In the genomic region with DNA sequence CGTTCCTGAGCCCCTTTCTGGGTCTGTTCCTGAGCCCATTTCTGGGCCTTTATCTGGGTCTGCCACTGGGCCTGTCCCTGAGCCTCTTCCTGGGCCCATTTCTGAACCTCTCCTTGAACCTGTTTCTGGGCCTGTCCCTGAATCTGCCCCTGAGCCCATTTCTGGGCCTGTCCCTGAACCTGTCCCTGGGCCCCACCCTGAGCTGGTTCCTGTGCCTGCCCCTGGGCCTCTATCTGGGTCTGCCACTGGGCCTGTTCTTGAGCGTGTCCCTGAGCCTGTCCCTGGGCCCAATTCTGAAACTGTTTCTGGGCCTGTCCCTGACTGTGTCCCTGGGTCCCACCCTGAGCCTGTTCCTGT, we compare ENCODE assay signal across 18 cellular contexts. TPM values are rescaled to one million over a fixed set of nuclear protein-coding genes. Genes with fewer than 3 reads are reported as not detected.
A peak's percentile ranks its signal among the peaks of the same experiment; 100 is the strongest.
DNase-seq lines count a peak whose midpoint lies in the region; ATAC-seq, FAIRE-seq and TF ChIP-seq lines count a peak whose summit lies in the region.
"Had no signal": no experiment of that assay in that cellular context is flagged by ENCODE, and none has a peak within 500 bp of the region (broad histone marks: within the 10 kb centered on the region; RNA-seq: fewer than 3 reads in every experiment).

No MANE protein-coding gene starts in this region.

- intact Hi-C loops in cardiac septum (cut with DNase I) (no loop called here), Right ventricle myocardium superior (cut with DNase I) (no loop called here), HepG2 (cut with micrococcal nuclease; ENCODE audit: unreplicated experiment) (no loop called here)
- intact Hi-C loops in activated naive CD4-positive, alpha-beta T cell treated with anti-CD3 and anti-CD28 coated beads for 36 hours (cut with micrococcal nuclease): no loop called here

- no peak overlapping the region for H3K4me3 Mint-ChIP-seq in activated naive CD4-positive, alpha-beta T cell treated with anti-CD3 and anti-CD28 coated beads for 36 hours

- H3K27me3 Mint-ChIP-seq in activated naive CD4-positive, alpha-beta T cell treated with anti-CD3 and anti-CD28 coated beads for 36 hours (ENCODE audit: low read depth): no peaks in the 10 kb centered on the region

- no peaks in the 10 kb centered on the region for H3K79me2 ChIP-seq in HepG2 (ENCODE audit: insufficient read depth, low read length)

- TF ChIP-seq EP300 in HepG2 (IDR thresholded peaks at IDR 0.05; ENCODE audit: low read depth in 2 of 2, low read length in 2 of 2) (no peak), HepG2 (CRISPR knock-in tag; IDR thresholded peaks at IDR 0.05; ENCODE audit: borderline replicate concordance) (no peak), tibial nerve (IDR thresholded peaks at IDR 0.05) (no peak)

- H3K4me1 Mint-ChIP-seq in activated naive CD4-positive, alpha-beta T cell treated with anti-CD3 and anti-CD28 coated beads for 36 hours (ENCODE audit: low read depth): no peaks in the 10 kb centered on the region

- H3K4me3 ChIP-seq in HepG2 (replicated peaks in 1 of 3; ENCODE audit: insufficient read depth in 1 of 3, low read depth in 2 of 3, low read length in 3 of 3) (peak overlapping the region in 1 of 3 experiments; percentile 59; a peak in 1 of 6 replicates), tibial nerve (no peak overlapping the region)

- H3K36me3 ChIP-seq in HepG2 (replicated peaks in 1 of 2; ENCODE audit: control insufficient read depth in 1 of 2, insufficient read depth in 2 of 2, low read length in 2 of 2) (no peaks in the 10 kb centered on the region), tibial nerve (no peaks in the 10 kb centered on the region)

- FAIRE-seq in HepG2 (lab: Jason Lieb, UNC): no peak

- H3K9me3 ChIP-seq in HepG2 (ENCODE audit: low read length) (no peaks in the 10 kb centered on the region), tibial nerve (no peaks in the 10 kb centered on the region)

- H3K4me2 ChIP-seq in HepG2 (ENCODE audit: low read depth, low read length): peak overlapping the region; percentile 76; the same call in 1 of the 2 replicates
- H3K4me2 ChIP-seq: KMS-11 had no signal

- no peak overlapping the region for H3K9ac ChIP-seq in HepG2 (ENCODE audit: insufficient read depth, low read depth, low read length)
- H3K9ac ChIP-seq: KMS-11 had no signal

- H3K4me1 ChIP-seq in HepG2 (ENCODE audit: insufficient read depth, low read length) (peaks cover 57% of the 10 kb centered on the region), tibial nerve (no peaks in the 10 kb centered on the region)

- BruUV-seq in HepG2 (replicated peaks; lab: Mats Ljungman, UMichigan): no TSS peak

- no peaks in the 10 kb centered on the region for H4K20me1 ChIP-seq in HepG2 (ENCODE audit: insufficient read depth, low read length)

- H3K27ac ChIP-seq in HepG2 (ENCODE audit: extremely low read length, insufficient read depth, low read length): no peak overlapping the region
- peak overlapping the region in 3 of 4 donors; percentile 36 to 82 (median 53) for H3K27ac ChIP-seq in tibial nerve
- H3K27ac ChIP-seq: KMS-11 had no signal

- no peaks in the 10 kb centered on the region for H3K36me3 Mint-ChIP-seq in activated naive CD4-positive, alpha-beta T cell treated with anti-CD3 and anti-CD28 coated beads for 36 hours (ENCODE audit: low read depth)

- no peak for TF ChIP-seq RAD21 in HepG2 (CRISPR knock-in tag; IDR thresholded peaks at IDR 0.05)

- POLR2A ChIA-PET in HepG2 (lab: Yijun Ruan, JAX): no interaction called here

- CTCF ChIA-PET in HepG2 (lab: Yijun Ruan, JAX; ENCODE audit: low intra/inter-chr PET ratio, low total read pairs): interaction anchor here (1.2 kb wide), 1 partner anchor 47 kb away, joined by 3 read pairs; no protein-coding TSS in a partner anchor
- CTCF ChIA-PET in activated naive CD4-positive, alpha-beta T cell treated with anti-CD3 and anti-CD28 coated beads for 36 hours (lab: Charles Lee): no interaction called here

- TF ChIP-seq CTCF in HepG2 (CRISPR knock-in tag; IDR thresholded peaks at IDR 0.05) (no peak), tibial nerve (IDR thresholded peaks at IDR 0.05) (no peak)

- TF ChIP-seq POLR2A in HepG2 (IDR thresholded peaks at IDR 0.05; ENCODE audit: insufficient read depth in 1 of 2, low read depth in 2 of 2, low read length in 2 of 2) (no peak), tibial nerve (IDR thresholded peaks at IDR 0.05) (no peak)

- H2AFZ ChIP-seq in HepG2 (ENCODE audit: low read length): no peak overlapping the region

- H3K27me3 ChIP-seq in HepG2 (ENCODE audit: control insufficient read depth in 1 of 2, insufficient read depth in 2 of 2, low read length in 2 of 2) (peaks cover 17 to 92% of the 10 kb centered on the region in 2 experiments), tibial nerve (peaks cover 0 to 34% of the 10 kb centered on the region in 2 donors)

- ATAC-seq in Right ventricle myocardium superior (ENCODE audit: poor library complexity) (no peak), HepG2 (peak; percentile 3), HG02588 (IDR thresholded peaks at IDR 0.05; ENCODE audit: unreplicated experiment) (no peak)

- no peak overlapping the region for H3K27ac Mint-ChIP-seq in activated naive CD4-positive, alpha-beta T cell treated with anti-CD3 and anti-CD28 coated beads for 36 hours

- WGBS in HepG2 (ENCODE audit: low lambda C conversion rate): 55% methylated on average over 2 of the region's 2 CpGs
- WGBS in tibial nerve, 2 donors: 95% methylated on average over 2 of the region's 2 CpGs

- peak; percentile 71 for DNase-seq in cardiac septum (ENCODE audit: low spot score)
- no peak for DNase-seq in Right ventricle myocardium superior
- DNase-seq in ecto neural progenitor cell (ENCODE audit: low spot score): peak; percentile 41
- DNase-seq in HepG2 (ENCODE audit: low spot score): no peak
- peak in 1 of 2 donors; percentile 7 for DNase-seq in tibial nerve (ENCODE audit: low spot score in 2 of 2)
- DNase-seq in activated naive CD4-positive, alpha-beta T cell treated with anti-CD3 and anti-CD28 coated beads for 36 hours: no peak
- DNase-seq: AML-193, DMS 273 treated with DMSO at 0.1 percent for 48 hours, DND-41, NCI-H1417, NCI-H187, NCI-H2107, NCI-H510A, NCI-H82, OCI-M1, SHP77 treated with DMSO at 0.1 percent for 48 hours had no signal

- no peaks in the 10 kb centered on the region for H3K9me3 Mint-ChIP-seq in activated naive CD4-positive, alpha-beta T cell treated with anti-CD3 and anti-CD28 coated beads for 36 hours

- in situ Hi-C loops in HepG2 (cut with HindIII; ENCODE audit: extremely low pct_ligation_motif_present, low pct_unique_long_range_greater_than_20kb): no loop called here

RNA-seq across cellular contexts. Expression of a gene that starts 40.4 kb away (rescaled TPM):
- total RNA-seq in cardiac septum (0.70 TPM), Right ventricle myocardium superior (1.1 TPM), HepG2 (2016; rRNA removed; fragmentation: Illumina TruSeq; extraction: Trizol) (30.3 and 30.8 TPM in 2 replicates), tibial nerve (10 to 100 TPM in 2 of 4 donors, 1 to 10 TPM in 2; 9.0 to 19.2 (median 9.9) TPM)
- 17.7 and 18.0 TPM in 2 replicates for total RNA-seq in HepG2 (2016; cell fraction: cytosol; rRNA removed; fragmentation: Illumina TruSeq; extraction: Trizol; ENCODE audit: low read depth)
- 26.5 and 33.7 TPM in 2 replicates for total RNA-seq in HepG2 (2016; cell fraction: insoluble cytoplasmic fraction; rRNA removed; fragmentation: Illumina TruSeq; extraction: Trizol)
- 27.8 and 29.0 TPM in 2 replicates for total RNA-seq in HepG2 (2016; cell fraction: membrane; rRNA removed; fragmentation: Illumina TruSeq; extraction: Trizol)
- total RNA-seq in HepG2 (2016; cell fraction: nucleus; rRNA removed; fragmentation: Illumina TruSeq; extraction: Trizol): 23.1 and 27.9 TPM in 2 replicates
- polyA plus RNA-seq in HepG2 (2011; rRNA removed): 40.5 and 40.6 TPM in 2 replicates
- 37.5 and 37.6 TPM in 2 replicates for polyA plus RNA-seq in HepG2 (2011; cell fraction: cytosol; rRNA removed)
- polyA plus RNA-seq in HepG2 (2011; cell fraction: nucleus; rRNA removed): 59.1 and 60.0 TPM in 2 replicates
- polyA plus RNA-seq in HepG2 (2012): 34.3 and 37.7 TPM in 2 replicates
- polyA plus RNA-seq in HepG2 (2016; cell fraction: cytosol; fragmentation: Illumina TruSeq; extraction: Trizol; ENCODE audit: low read depth): 20.4 and 24.5 TPM in 2 replicates
- 35.9 and 37.1 TPM in 2 replicates for polyA plus RNA-seq in HepG2 (2016; cell fraction: insoluble cytoplasmic fraction; fragmentation: Illumina TruSeq; extraction: Trizol; ENCODE audit: low read depth)
- 24.9 and 27.8 TPM in 2 replicates for polyA plus RNA-seq in HepG2 (2016; cell fraction: membrane; fragmentation: Illumina TruSeq; extraction: Trizol; ENCODE audit: low read depth)
- polyA plus RNA-seq in HepG2 (2016; cell fraction: nucleus; fragmentation: Illumina TruSeq; extraction: Trizol; ENCODE audit: insufficient read depth, low read depth): 54.4 and 56.0 TPM in 2 replicates
- 6.8 and 20.0 TPM in 2 replicates for polyA minus RNA-seq in HepG2 (2011; rRNA and poly(A)+ RNA removed; ENCODE audit: low replicate concordance)
- polyA minus RNA-seq in HepG2 (2011; cell fraction: cytosol; rRNA and poly(A)+ RNA removed): 21.8 and 23.7 TPM in 2 replicates
- polyA minus RNA-seq in HepG2 (2011; cell fraction: nucleus; rRNA and poly(A)+ RNA removed): 23.2 and 26.8 TPM in 2 replicates
- under 1 TPM; 0.44 to 0.45 TPM for total RNA-seq in activated naive CD4-positive, alpha-beta T cell treated with anti-CD3 and anti-CD28 coated beads for 36 hours

RNA-seq across cellular contexts. Expression of a gene that starts 48.9 kb away (rescaled TPM):
- 480 TPM for total RNA-seq in cardiac septum
- 506 TPM for total RNA-seq in Right ventricle myocardium superior
- total RNA-seq in HepG2 (2016; rRNA removed; fragmentation: Illumina TruSeq; extraction: Trizol): 0.34 and 0.40 TPM in 2 replicates
- 0.18 and 0.30 TPM in 2 replicates for total RNA-seq in HepG2 (2016; cell fraction: cytosol; rRNA removed; fragmentation: Illumina TruSeq; extraction: Trizol; ENCODE audit: low read depth)
- total RNA-seq in HepG2 (2016; cell fraction: insoluble cytoplasmic fraction; rRNA removed; fragmentation: Illumina TruSeq; extraction: Trizol): 0.37 and 0.50 TPM in 2 replicates
- total RNA-seq in HepG2 (2016; cell fraction: membrane; rRNA removed; fragmentation: Illumina TruSeq; extraction: Trizol): 0.62 TPM in 2 replicates
- 0.44 and 0.68 TPM in 2 replicates for total RNA-seq in HepG2 (2016; cell fraction: nucleus; rRNA removed; fragmentation: Illumina TruSeq; extraction: Trizol)
- 0.34 and 0.65 TPM in 2 replicates for polyA plus RNA-seq in HepG2 (2011; rRNA removed)
- 0.48 and 0.72 TPM in 2 replicates for polyA plus RNA-seq in HepG2 (2011; cell fraction: cytosol; rRNA removed)
- 0.47 and 0.61 TPM in 2 replicates for polyA plus RNA-seq in HepG2 (2011; cell fraction: nucleus; rRNA removed)
- polyA plus RNA-seq in HepG2 (2012): 0.56 and 0.63 TPM in 2 replicates
- polyA plus RNA-seq in HepG2 (2016; cell fraction: cytosol; fragmentation: Illumina TruSeq; extraction: Trizol; ENCODE audit: low read depth): 0.46 and 0.52 TPM in 2 replicates
- polyA plus RNA-seq in HepG2 (2016; cell fraction: insoluble cytoplasmic fraction; fragmentation: Illumina TruSeq; extraction: Trizol; ENCODE audit: low read depth): 0.41 and 0.65 TPM in 2 replicates
- 0.74 and 1.2 TPM in 2 replicates for polyA plus RNA-seq in HepG2 (2016; cell fraction: membrane; fragmentation: Illumina TruSeq; extraction: Trizol; ENCODE audit: low read depth)
- polyA plus RNA-seq in HepG2 (2016; cell fraction: nucleus; fragmentation: Illumina TruSeq; extraction: Trizol; ENCODE audit: insufficient read depth, low read depth): 1.1 and 1.6 TPM in 2 replicates
- 0.66 and 3.3 TPM in 2 replicates for polyA minus RNA-seq in HepG2 (2011; rRNA and poly(A)+ RNA removed; ENCODE audit: low replicate concordance)
- polyA minus RNA-seq in HepG2 (2011; cell fraction: cytosol; rRNA and poly(A)+ RNA removed): 0.30 TPM in 1 of 2 replicates, not detected in the other
- 0.64 and 0.87 TPM in 2 replicates for polyA minus RNA-seq in HepG2 (2011; cell fraction: nucleus; rRNA and poly(A)+ RNA removed)
- 10 to 100 TPM in 2 of 4 donors, 1 to 10 TPM in 2; 6.9 to 15.5 (median 12.6) TPM for total RNA-seq in tibial nerve
- under 1 TPM; 0.10 to 0.57 TPM for total RNA-seq in activated naive CD4-positive, alpha-beta T cell treated with anti-CD3 and anti-CD28 coated beads for 36 hours

Comparison
In these comparisons a context has a peak if more than half of its experiments do, and no peak if none do; other contexts are left out.
1. DNase-seq: peak in cardiac septum (single experiment) and ecto neural progenitor cell (single experiment); none in Right ventricle myocardium superior (single experiment), HepG2 (single experiment) and activated naive CD4-positive, alpha-beta T cell treated with anti-CD3 and anti-CD28 coated beads for 36 hours (single experiment).
2. RNA of a gene that starts 48.9 kb away (total RNA-seq): 506 TPM in Right ventricle myocardium superior (single experiment) and 480 TPM in cardiac septum (single experiment); 6.9 to 15.5 TPM in tibial nerve, 0.10 to 0.57 TPM in activated naive CD4-positive, alpha-beta T cell treated with anti-CD3 and anti-CD28 coated beads for 36 hours and 0.18 to 0.68 TPM in HepG2; every median in the first group is over 10 times any median in the second.